ENCODE assay signal across 8 cellular contexts in the genomic region with DNA sequence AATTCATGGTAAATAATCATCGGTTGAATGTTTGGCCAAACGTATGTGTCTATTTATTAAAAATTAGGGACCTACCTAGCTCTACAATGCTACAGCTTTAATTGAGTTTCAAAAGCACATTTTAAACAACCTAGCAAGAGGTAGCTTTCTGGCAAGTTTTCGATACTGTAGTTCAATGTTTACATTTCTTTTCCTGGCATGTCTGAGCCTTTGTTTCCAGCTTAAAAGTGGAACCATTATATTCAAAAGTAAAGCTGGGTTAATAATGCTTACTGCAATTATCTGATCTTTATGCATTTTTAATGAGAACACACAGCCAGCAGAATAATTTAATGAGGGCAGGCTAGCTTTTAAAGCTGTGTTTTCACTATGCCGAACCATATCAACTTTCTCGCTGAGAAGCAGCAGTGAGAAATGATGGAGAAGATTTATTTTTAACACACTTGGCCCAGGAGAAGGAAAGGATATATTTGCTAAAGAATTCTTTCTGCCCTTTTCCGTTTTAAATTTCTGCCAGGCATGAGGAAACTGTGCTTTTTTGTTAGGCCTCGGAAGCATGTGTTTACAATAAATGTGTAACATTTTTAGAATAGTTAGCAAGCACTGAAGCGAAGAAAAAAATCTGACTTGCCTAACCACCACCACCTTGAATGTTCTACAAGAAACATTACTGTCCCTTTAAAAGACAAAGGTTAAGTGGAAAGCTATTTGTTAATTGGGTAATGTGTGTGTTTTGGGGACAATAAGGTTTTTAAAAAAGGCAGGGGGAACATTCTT. TPM values are rescaled to one million over a fixed set of nuclear protein-coding genes. Genes with fewer than 3 reads are reported as not detected.
DNase-seq lines count a peak whose midpoint lies in the region; ATAC-seq, FAIRE-seq and TF ChIP-seq lines count a peak whose summit lies in the region.

No MANE protein-coding gene starts in this region.

- peak overlapping the region; percentile 65 for H3K4me3 ChIP-seq in A549

- intact Hi-C loops in activated CD8-positive, alpha-beta T cell treated with anti-CD3 and anti-CD28 coated beads for 36 hours (cut with micrococcal nuclease) = loop anchor here (10.0 kb wide), 3 partner anchors 72 to 212 kb away; partner anchors contain the start of gene RAP2A

- H3K27ac ChIP-seq in A549 = peak overlapping the region; percentile 73 to 84

- peak overlapping the region; percentile 92 for H3K27ac Mint-ChIP-seq in activated CD8-positive, alpha-beta T cell treated with anti-CD3 and anti-CD28 coated beads for 36 hours
- H3K27ac Mint-ChIP-seq in immature natural killer cell = peak overlapping the region; percentile 91 to 99 (median 95)
- H3K27ac Mint-ChIP-seq in stimulated activated naive CD8-positive, alpha-beta T cell treated with anti-CD3 and anti-CD28 coated beads, Interleukin-15, amount 100 ng/mL, for 72 hours = peak overlapping the region; percentile 80 to 98

- H3K4me3 Mint-ChIP-seq in activated CD8-positive, alpha-beta T cell treated with anti-CD3 and anti-CD28 coated beads for 36 hours = peak overlapping the region; percentile 79
- H3K4me3 Mint-ChIP-seq in immature natural killer cell = peak overlapping the region; percentile 88 to 98 (median 93)
- peak overlapping the region; percentile 87 to 92 for H3K4me3 Mint-ChIP-seq in stimulated activated naive CD8-positive, alpha-beta T cell treated with anti-CD3 and anti-CD28 coated beads, Interleukin-15, amount 100 ng/mL, for 72 hours

- POLR2A ChIA-PET in A549 (lab: Yijun Ruan, JAX) = interaction anchor here (0.7 to 1.4 kb wide), 7 partner anchors 17 to 115 kb away, joined by 3 to 6 read pairs (median 4); no protein-coding TSS in a partner anchor
- POLR2A ChIA-PET in activated CD8-positive, alpha-beta T cell treated with anti-CD3 and anti-CD28 coated beads for 36 hours (lab: Charles Lee) = interaction anchor here (0.7 to 1.8 kb wide), 9 partner anchors 9 to 210 kb away, joined by 3 to 5 read pairs (median 3); no protein-coding TSS in a partner anchor

- peaks cover 36% of the 10 kb centered on the region for H3K4me1 ChIP-seq in A549

- no peak for TF ChIP-seq CTCF in A549 (IDR thresholded peaks at IDR 0.05)
- no peak for TF ChIP-seq CTCF in activated CD8-positive, alpha-beta T cell treated with anti-CD3 and anti-CD28 coated beads for 36 hours (IDR thresholded peaks at IDR 0.05)

- no peaks in the 10 kb centered on the region for H3K9me3 ChIP-seq in A549

- H3K27me3 Mint-ChIP-seq in activated CD8-positive, alpha-beta T cell treated with anti-CD3 and anti-CD28 coated beads for 36 hours = no peaks in the 10 kb centered on the region
- H3K27me3 Mint-ChIP-seq in immature natural killer cell (ENCODE audit: low read depth in 3 of 3) = peaks cover 0 to 4% (median 3%) of the 10 kb centered on the region in 3 donors
- H3K27me3 Mint-ChIP-seq in stimulated activated naive CD8-positive, alpha-beta T cell treated with anti-CD3 and anti-CD28 coated beads, Interleukin-15, amount 100 ng/mL, for 72 hours = no peaks in the 10 kb centered on the region

- TF ChIP-seq RAD21 in A549 (conservative IDR thresholded peaks at IDR 0.05 in 1 of 2, IDR thresholded peaks at IDR 0.05 in 1 of 2) = no peak

- DNase-seq in A549 (ENCODE audit: low read depth in 1 of 2, low spot score in 1 of 2) (no peak), GM19239 (ENCODE audit: insufficient read length, low spot score) (no peak), immature natural killer cell (peak in 1 of 3 donors; percentile 3), COLO668 (lab: John Stamatoyannopoulos, UW; ENCODE audit: unreplicated experiment) (no peak), cerebellar nuclear complex (lab: John Stamatoyannopoulos, UW) (no peak), SK-N-DZ (ENCODE audit: low spot score) (no peak)
- DNase-seq in activated CD8-positive, alpha-beta T cell treated with anti-CD3 and anti-CD28 coated beads for 36 hours = no peak
- no peak for DNase-seq in stimulated activated naive CD8-positive, alpha-beta T cell treated with anti-CD3 and anti-CD28 coated beads, Interleukin-15, amount 100 ng/mL, for 72 hours

- WGBS in A549 (ENCODE audit: missing lambda C conversion rate) = 1% methylated on average over 8 of the region's 8 CpGs

- no peaks in the 10 kb centered on the region for H3K9me3 Mint-ChIP-seq in activated CD8-positive, alpha-beta T cell treated with anti-CD3 and anti-CD28 coated beads for 36 hours
- no peaks in the 10 kb centered on the region for H3K9me3 Mint-ChIP-seq in immature natural killer cell
- H3K9me3 Mint-ChIP-seq in stimulated activated naive CD8-positive, alpha-beta T cell treated with anti-CD3 and anti-CD28 coated beads, Interleukin-15, amount 100 ng/mL, for 72 hours = no peaks in the 10 kb centered on the region

- H3K36me3 Mint-ChIP-seq in activated CD8-positive, alpha-beta T cell treated with anti-CD3 and anti-CD28 coated beads for 36 hours (ENCODE audit: low read depth) = no peaks in the 10 kb centered on the region
- no peaks in the 10 kb centered on the region for H3K36me3 Mint-ChIP-seq in immature natural killer cell

- TF ChIP-seq POLR2A in A549 (IDR thresholded peaks at IDR 0.05; ENCODE audit: low read length) = no peak

- H3K4me1 Mint-ChIP-seq in activated CD8-positive, alpha-beta T cell treated with anti-CD3 and anti-CD28 coated beads for 36 hours (ENCODE audit: low read depth) = peaks cover 39% of the 10 kb centered on the region
- peaks cover 55 to 61% of the 10 kb centered on the region in 2 donors for H3K4me1 Mint-ChIP-seq in immature natural killer cell
- peaks cover 47% of the 10 kb centered on the region for H3K4me1 Mint-ChIP-seq in stimulated activated naive CD8-positive, alpha-beta T cell treated with anti-CD3 and anti-CD28 coated beads, Interleukin-15, amount 100 ng/mL, for 72 hours

- H3K4me2 ChIP-seq in A549 = peak overlapping the region; percentile 85

- CTCF ChIA-PET in A549 (lab: Yijun Ruan, JAX) = interaction anchor here (0.6 to 3.7 kb wide), 11 partner anchors 9 to 195 kb away, joined by 3 to 22 read pairs (median 6); no protein-coding TSS in a partner anchor
- CTCF ChIA-PET in activated CD8-positive, alpha-beta T cell treated with anti-CD3 and anti-CD28 coated beads for 36 hours (lab: Charles Lee) = interaction anchor here (0.8 to 4.0 kb wide), 9 partner anchors 10 to 210 kb away, joined by 3 to 37 read pairs (median 6); no protein-coding TSS in a partner anchor

- TF ChIP-seq EP300 in A549 (IDR thresholded peaks at IDR 0.05) = no peak

- FAIRE-seq in A549 (lab: Jason Lieb, UNC) (no peak), GM19239 (lab: Jason Lieb, UNC) (peak; percentile 80)

- ATAC-seq in A549 = no peak
- ATAC-seq in activated CD8-positive, alpha-beta T cell treated with anti-CD3 and anti-CD28 coated beads for 36 hours = no peak
- no peak for ATAC-seq in stimulated activated naive CD8-positive, alpha-beta T cell treated with anti-CD3 and anti-CD28 coated beads, Interleukin-15, amount 100 ng/mL, for 72 hours

TF ChIP-seq in A549, 52 proteins besides CTCF, POLR2A, EP300 and RAD21 (continues in another document):
- TF ChIP-seq KDM1A (IDR thresholded peaks at IDR 0.05; ENCODE audit: low read depth) (no peak), PHF8 (IDR thresholded peaks at IDR 0.05; ENCODE audit: borderline replicate concordance, low read depth) (no peak), GATA3 (IDR thresholded peaks at IDR 0.05; ENCODE audit: borderline replicate concordance) (no peak), REST (IDR thresholded peaks at IDR 0.05) (no peak), EHMT2 (IDR thresholded peaks at IDR 0.05; ENCODE audit: low read depth) (no peak), CHD2 (IDR thresholded peaks at IDR 0.05; ENCODE audit: low read length, partially characterized antibody) (no peak), HEYL (CRISPR knock-in tag; IDR thresholded peaks at IDR 0.05) (no peak), KDM5A (IDR thresholded peaks at IDR 0.05) (no peak), TP53 (CRISPR knock-in tag; IDR thresholded peaks at IDR 0.05) (no peak), EHF (CRISPR knock-in tag; IDR thresholded peaks at IDR 0.05) (no peak), ZC3H11A (IDR thresholded peaks at IDR 0.05) (no peak), CBX8 (IDR thresholded peaks at IDR 0.05) (no peak)

RNA-seq across cellular contexts. Expression of gene MBNL2, which starts 1.0 kb away (rescaled TPM):
- 20.6 and 25.9 TPM in 2 replicates for polyA plus RNA-seq in A549 (2011; rRNA removed)
- polyA plus RNA-seq in A549 (2012; cell fraction: cytosol; rRNA removed) = 4.6 and 6.1 TPM in 2 replicates
- polyA plus RNA-seq in A549 (2012; cell fraction: nucleus; rRNA removed) = 6.1 and 8.6 TPM in 2 replicates
- polyA plus RNA-seq in A549 (2017; fragmentation: RNase III; extraction: RNeasy Plus Mini Kit Qiagen cat#74134 plus additional on column Dnase treatment) = 15.4 to 21.3 TPM (median 18.7 TPM) in 3 replicates
- polyA minus RNA-seq in A549 (2011; rRNA and poly(A)+ RNA removed) = 37.8 and 44.0 TPM in 2 replicates
- total RNA-seq in activated CD8-positive, alpha-beta T cell treated with anti-CD3 and anti-CD28 coated beads for 36 hours = 10 to 100 TPM; 15.8 to 16.1 TPM
- polyA plus RNA-seq in immature natural killer cell = 10 to 100 TPM; 11.7 to 19.4 (median 18.6) TPM
- polyA plus RNA-seq in SK-N-DZ (2014; cell fraction: cytosol; rRNA removed) = 18.6 and 21.7 TPM in 2 replicates
- 28.6 and 35.0 TPM in 2 replicates for polyA plus RNA-seq in SK-N-DZ (2014; cell fraction: nucleus; rRNA removed)
